ENCODE assay signal across 8 cellular contexts in the genomic region with DNA sequence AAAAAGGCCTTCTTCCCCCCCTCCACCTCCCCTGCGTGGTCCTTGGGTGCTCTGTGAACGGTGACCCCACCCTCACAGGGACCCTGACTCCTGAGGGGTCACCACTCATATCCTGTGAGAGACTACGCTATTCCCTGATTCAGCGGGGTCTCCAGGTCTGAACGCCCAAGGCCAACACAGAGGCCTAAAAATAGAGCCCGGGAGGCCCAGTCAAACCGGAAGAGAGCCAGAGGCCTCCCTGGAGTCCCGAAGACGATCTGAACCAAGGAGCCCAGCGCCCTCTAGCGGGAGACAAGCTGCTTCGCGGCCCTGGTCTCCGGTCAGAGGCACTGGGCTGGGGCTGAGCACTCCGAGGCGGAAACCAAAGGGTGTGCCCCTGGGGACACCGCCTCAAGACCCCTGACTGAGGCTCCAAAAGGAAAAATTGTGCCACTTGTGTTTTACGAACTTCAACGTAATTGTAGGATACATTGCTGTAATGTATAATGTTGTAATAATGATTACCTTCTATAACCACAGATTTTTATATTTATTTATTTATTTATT.
A peak's percentile ranks its signal among the peaks of the same experiment; 100 is the strongest.
DNase-seq lines count a peak whose midpoint lies in the region; ATAC-seq and TF ChIP-seq lines count a peak whose summit lies in the region.

No MANE protein-coding gene starts in this region.

- peak; percentile 67 for DNase-seq in DMS 273 treated with DMSO at 0.1 percent for 48 hours (lab: John Stamatoyannopoulos, UW)
- peak; percentile 76 for DNase-seq in HuH-7.5 (ENCODE audit: low spot score)
- peak; percentile 98 for DNase-seq in NT2/D1 (ENCODE audit: low read depth, low spot score)
- peak; percentile 93 for DNase-seq in activated CD8-positive, alpha-beta memory T cell treated with anti-CD3 and anti-CD28 coated beads, Interleukin-2, amount 50 U/mL, for 1 hour (ENCODE audit: extremely low read depth)
- peak; percentile 92 for DNase-seq in epithelial cell of esophagus (ENCODE audit: low read depth)
- peak; percentile 94 to 96 for DNase-seq in stimulated activated CD8-positive, alpha-beta memory T cell treated with anti-CD3 and anti-CD28 coated beads, Interleukin-2, amount 100 ng/mL, for 48 hours (ENCODE audit: low read depth in 2 of 2)

- H3K4me1 ChIP-seq in NT2/D1 (ENCODE audit: insufficient read depth, insufficient read length) (no peaks in the 10 kb centered on the region), mucosa of rectum (ENCODE audit: control insufficient read depth in 2 of 2, insufficient read depth in 2 of 2, low read length in 2 of 2) (peaks cover 7 to 8% of the 10 kb centered on the region in 2 donors)

- H3K27me3 ChIP-seq in NT2/D1 (ENCODE audit: insufficient read depth, insufficient read length), result no peaks in the 10 kb centered on the region
- H3K27me3 ChIP-seq in mucosa of rectum (ENCODE audit: control insufficient read depth in 2 of 2, insufficient read depth in 2 of 2, low read length in 2 of 2), result no peaks in the 10 kb centered on the region

- peak; percentile 93 for ATAC-seq in GM21576 (IDR thresholded peaks at IDR 0.05; ENCODE audit: unreplicated experiment)

- H3K27ac ChIP-seq in mucosa of rectum (ENCODE audit: low read depth in 2 of 2, low read length in 2 of 2), result peak overlapping the region; percentile 57 to 71

- H3K9me3 ChIP-seq in NT2/D1 (ENCODE audit: insufficient read depth, low read length), result no peaks in the 10 kb centered on the region
- H3K9me3 ChIP-seq in mucosa of rectum (ENCODE audit: control insufficient read depth in 2 of 2, low read length in 2 of 2), result no peaks in the 10 kb centered on the region

- H3K4me3 ChIP-seq in NT2/D1 (ENCODE audit: insufficient read length, low read depth) (no peak overlapping the region), epithelial cell of esophagus (ENCODE audit: low read length) (no peak overlapping the region), mucosa of rectum (ENCODE audit: low read length in 2 of 2) (peak overlapping the region; percentile 41 to 54)

- H3K9ac ChIP-seq in NT2/D1 (ENCODE audit: insufficient read length, low read depth) (peak overlapping the region; percentile 53), mucosa of rectum (ENCODE audit: low read depth in 1 of 2, low read length in 2 of 2) (peak overlapping the region; percentile 54 to 62)

- no peaks in the 10 kb centered on the region for H3K36me3 ChIP-seq in NT2/D1 (ENCODE audit: insufficient read depth, insufficient read length, low read length)
- H3K36me3 ChIP-seq in mucosa of rectum (ENCODE audit: control insufficient read depth in 2 of 2, insufficient read depth in 2 of 2, low read length in 2 of 2), result no peaks in the 10 kb centered on the region

- TF ChIP-seq CTCF in epithelial cell of esophagus (IDR thresholded peaks at IDR 0.05; ENCODE audit: insufficient read depth, low read depth, low read length, missing control alignments), result peak; percentile 93

Comparison
In these comparisons a context has a peak if more than half of its experiments do, and no peak if none do; other contexts are left out.
1. H3K4me3 ChIP-seq: peak in mucosa of rectum (2 of 2); none in NT2/D1 (single experiment) and epithelial cell of esophagus (single experiment).
2. Peak in every context shown above with its lines, with median percentiles within 50 percentile points of each other: DNase-seq.